ENCODE assay signal across 20 cellular contexts in genomic region chr17:79910985-79911361, GRCh38.
DNase-seq lines count a peak whose midpoint lies in the region; ATAC-seq, FAIRE-seq and TF ChIP-seq lines count a peak whose summit lies in the region.
"Had no signal": no experiment of that assay in that cellular context is flagged by ENCODE, and none has a peak within 500 bp of the region (broad histone marks: within the 10 kb centered on the region; RNA-seq: fewer than 3 reads in every experiment).

No MANE protein-coding gene starts in this region.

- POLR2A ChIA-PET in HepG2 (lab: Yijun Ruan, JAX) (interaction anchor here (0.9 kb wide), 1 partner anchor 16 kb away, joined by 3 read pairs; no protein-coding TSS in a partner anchor), OCI-LY7 (lab: Charles Lee) (no interaction called here)
- POLR2A ChIA-PET in activated CD8-positive, alpha-beta T cell treated with anti-CD3 and anti-CD28 coated beads for 36 hours (lab: Charles Lee): no interaction called here

- peaks cover 8% of the 10 kb centered on the region for H3K27me3 ChIP-seq in RWPE2 (ENCODE audit: insufficient read depth, poor library complexity, severe bottlenecking)
- peaks cover 5 to 65% of the 10 kb centered on the region in 2 experiments; a peak in 4 of 5 replicates for H3K27me3 ChIP-seq in HepG2 (ENCODE audit: control insufficient read depth in 1 of 2, insufficient read depth in 2 of 2, low read length in 2 of 2)
- peaks cover 8% of the 10 kb centered on the region for H3K27me3 ChIP-seq in osteoblast (ENCODE audit: insufficient read depth, low read length)
- H3K27me3 ChIP-seq: BE2C had no signal

- no peaks in the 10 kb centered on the region for H3K9me3 Mint-ChIP-seq in activated CD8-positive, alpha-beta T cell treated with anti-CD3 and anti-CD28 coated beads for 36 hours
- no peaks in the 10 kb centered on the region for H3K9me3 Mint-ChIP-seq in type B pancreatic cell
- H3K9me3 Mint-ChIP-seq: CD8-positive, alpha-beta memory T cell; H9 had no signal

- H3K27ac Mint-ChIP-seq in activated CD8-positive, alpha-beta T cell treated with anti-CD3 and anti-CD28 coated beads for 36 hours: no peak overlapping the region
- no peak overlapping the region for H3K27ac Mint-ChIP-seq in type B pancreatic cell
- H3K27ac Mint-ChIP-seq: H9 had no signal

- TF ChIP-seq CTCF in RWPE2 (IDR thresholded peaks at IDR 0.05; ENCODE audit: poor library complexity, severe bottlenecking) (no peak), HepG2 (CRISPR knock-in tag; IDR thresholded peaks at IDR 0.05) (no peak), osteoblast (IDR thresholded peaks at IDR 0.05; ENCODE audit: extremely low read depth, low read depth, low read length) (no peak), type B pancreatic cell (conservative IDR thresholded peaks at IDR 0.05) (no peak), OCI-LY7 (conservative IDR thresholded peaks at IDR 0.05; ENCODE audit: low read length) (no peak)
- TF ChIP-seq CTCF in activated CD8-positive, alpha-beta T cell treated with anti-CD3 and anti-CD28 coated beads for 36 hours (IDR thresholded peaks at IDR 0.05): no peak

- TF ChIP-seq RAD21 in HepG2 (CRISPR knock-in tag; IDR thresholded peaks at IDR 0.05): no peak

- CTCF ChIA-PET in HepG2 (lab: Yijun Ruan, JAX; ENCODE audit: low intra/inter-chr PET ratio, low total read pairs) (no interaction called here), OCI-LY7 (lab: Charles Lee; ENCODE audit: unreplicated experiment) (no interaction called here)
- CTCF ChIA-PET in activated CD8-positive, alpha-beta T cell treated with anti-CD3 and anti-CD28 coated beads for 36 hours (lab: Charles Lee): no interaction called here

- H3K36me3 ChIP-seq in RWPE2 (ENCODE audit: low read depth): no peaks in the 10 kb centered on the region
- no peaks in the 10 kb centered on the region for H3K36me3 ChIP-seq in HepG2 (replicated peaks in 1 of 2; ENCODE audit: control insufficient read depth in 1 of 2, insufficient read depth in 2 of 2, low read length in 2 of 2)
- no peaks in the 10 kb centered on the region for H3K36me3 ChIP-seq in osteoblast (ENCODE audit: insufficient read depth, low read length)
- H3K36me3 ChIP-seq in OCI-LY7 (ENCODE audit: insufficient read depth, low read length): no peaks in the 10 kb centered on the region
- H3K36me3 ChIP-seq: BE2C had no signal

- no peak for ATAC-seq in RWPE2 (ENCODE audit: low read depth)
- no peak for ATAC-seq in HepG2
- ATAC-seq in activated CD8-positive, alpha-beta T cell treated with anti-CD3 and anti-CD28 coated beads for 36 hours: no peak
- ATAC-seq: GM12878 had no signal

- no peak for FAIRE-seq in HepG2 (lab: Jason Lieb, UNC)
- FAIRE-seq: A204.1, GM12878 had no signal

- WGBS in HepG2 (ENCODE audit: low lambda C conversion rate): 65% methylated on average over 14 of the region's 14 CpGs

- H3K36me3 Mint-ChIP-seq in activated CD8-positive, alpha-beta T cell treated with anti-CD3 and anti-CD28 coated beads for 36 hours (ENCODE audit: low read depth): no peaks in the 10 kb centered on the region
- no peaks in the 10 kb centered on the region for H3K36me3 Mint-ChIP-seq in type B pancreatic cell
- H3K36me3 Mint-ChIP-seq: CD4-positive, CD25-positive, alpha-beta regulatory T cell; CD8-positive, alpha-beta memory T cell had no signal

- no peaks in the 10 kb centered on the region for H3K9me2 ChIP-seq in OCI-LY7 (ENCODE audit: insufficient read depth, low read length)

- H2AFZ ChIP-seq in HepG2 (ENCODE audit: low read length) (no peak overlapping the region), osteoblast (ENCODE audit: low read length) (no peak overlapping the region), OCI-LY7 (ENCODE audit: low read length) (no peak overlapping the region)

- DNase-seq in RWPE2 (ENCODE audit: low spot score): peak; percentile 45
- DNase-seq in HepG2 (ENCODE audit: low spot score): no peak
- peak; percentile 21 for DNase-seq in osteoblast (ENCODE audit: insufficient read length, low spot score, missing footprints)
- no peak for DNase-seq in activated CD8-positive, alpha-beta T cell treated with anti-CD3 and anti-CD28 coated beads for 36 hours
- no peak for DNase-seq in type B pancreatic cell (ENCODE audit: extremely low spot score, unreplicated experiment)
- DNase-seq in OCI-LY7 (ENCODE audit: low spot score): no peak
- DNase-seq: ACHN; BE2C; C1 segment of cervical spinal cord; CD4-positive, CD25-positive, alpha-beta regulatory T cell; CD8-positive, alpha-beta memory T cell; COR-L47; DMS 273 treated with DMSO at 0.1 percent for 48 hours; DMS53; DND-41; EL; GOT3; H9 had no signal

- intact Hi-C loops in HepG2 (cut with micrococcal nuclease; ENCODE audit: unreplicated experiment) (loop anchor here (10.0 kb wide), 1 partner anchor 76 kb away; the partner anchor contains the start of gene CBX4), OCI-LY7 (cut with micrococcal nuclease; ENCODE audit: unreplicated experiment) (no loop called here)
- intact Hi-C loops in activated CD8-positive, alpha-beta T cell treated with anti-CD3 and anti-CD28 coated beads for 36 hours (cut with micrococcal nuclease): no loop called here

- no TSS peak for BruUV-seq in HepG2 (replicated peaks; lab: Mats Ljungman, UMichigan)
- no TSS peak for BruUV-seq in OCI-LY7 (replicated peaks; lab: Mats Ljungman, UMichigan)

- no peak overlapping the region for H3K9ac ChIP-seq in HepG2 (ENCODE audit: insufficient read depth, low read depth, low read length)

- H3K4me2 ChIP-seq in HepG2 (ENCODE audit: low read depth, low read length) (no peak overlapping the region), osteoblast (ENCODE audit: insufficient read depth, low read length) (no peak overlapping the region), OCI-LY7 (ENCODE audit: low read length) (no peak overlapping the region)

- H3K4me3 Mint-ChIP-seq in activated CD8-positive, alpha-beta T cell treated with anti-CD3 and anti-CD28 coated beads for 36 hours: no peak overlapping the region
- no peak overlapping the region for H3K4me3 Mint-ChIP-seq in type B pancreatic cell
- H3K4me3 Mint-ChIP-seq: CD4-positive, CD25-positive, alpha-beta regulatory T cell; CD8-positive, alpha-beta memory T cell; H9 had no signal

- H3K4me3 ChIP-seq in RWPE2 (ENCODE audit: severe bottlenecking) (no peak overlapping the region), HepG2 (replicated peaks in 1 of 3; ENCODE audit: insufficient read depth in 1 of 3, low read depth in 2 of 3, low read length in 3 of 3) (no peak overlapping the region), osteoblast (ENCODE audit: insufficient read depth, low read length) (no peak overlapping the region), OCI-LY7 (ENCODE audit: low read depth, low read length, poor library complexity, severe bottlenecking) (no peak overlapping the region)
- H3K4me3 ChIP-seq: GM12878 had no signal

- no peak for TF ChIP-seq POLR2A in HepG2 (IDR thresholded peaks at IDR 0.05; ENCODE audit: insufficient read depth in 1 of 2, low read depth in 2 of 2, low read length in 2 of 2)

- H4K20me1 ChIP-seq in HepG2 (ENCODE audit: insufficient read depth, low read length): no peaks in the 10 kb centered on the region
- H4K20me1 ChIP-seq in osteoblast (ENCODE audit: insufficient read depth, low read length): no peaks in the 10 kb centered on the region
- no peaks in the 10 kb centered on the region for H4K20me1 ChIP-seq in OCI-LY7 (ENCODE audit: insufficient read depth, low read length)

- TF ChIP-seq EP300 in HepG2 (IDR thresholded peaks at IDR 0.05; ENCODE audit: low read depth in 2 of 2, low read length in 2 of 2): no peak
- TF ChIP-seq EP300 in HepG2 (CRISPR knock-in tag; IDR thresholded peaks at IDR 0.05; ENCODE audit: borderline replicate concordance): no peak

- H3K4me1 ChIP-seq in RWPE2 (ENCODE audit: insufficient read depth, poor library complexity, severe bottlenecking): peaks cover 4% of the 10 kb centered on the region
- H3K4me1 ChIP-seq in HepG2 (ENCODE audit: insufficient read depth, low read length): peaks cover 50% of the 10 kb centered on the region
- H3K4me1 ChIP-seq in osteoblast (ENCODE audit: insufficient read depth, low read length): no peaks in the 10 kb centered on the region
- H3K4me1 ChIP-seq in OCI-LY7 (ENCODE audit: insufficient read depth, low read length, poor library complexity, severe bottlenecking): no peaks in the 10 kb centered on the region
- H3K4me1 ChIP-seq: BE2C had no signal

- no peaks in the 10 kb centered on the region for H3K4me1 Mint-ChIP-seq in activated CD8-positive, alpha-beta T cell treated with anti-CD3 and anti-CD28 coated beads for 36 hours (ENCODE audit: low read depth)
- peaks cover 10% of the 10 kb centered on the region for H3K4me1 Mint-ChIP-seq in type B pancreatic cell (ENCODE audit: unreplicated experiment)
- H3K4me1 Mint-ChIP-seq: CD4-positive, CD25-positive, alpha-beta regulatory T cell; CD8-positive, alpha-beta memory T cell had no signal

- H3K9me3 ChIP-seq in RWPE2 (ENCODE audit: severe bottlenecking): no peaks in the 10 kb centered on the region
- no peaks in the 10 kb centered on the region for H3K9me3 ChIP-seq in HepG2 (ENCODE audit: low read length)
- H3K9me3 ChIP-seq in osteoblast (ENCODE audit: low read depth, low read length): no peaks in the 10 kb centered on the region
- H3K9me3 ChIP-seq in OCI-LY7 (ENCODE audit: low read length): no peaks in the 10 kb centered on the region
- H3K9me3 ChIP-seq: BE2C had no signal

- H3K27ac ChIP-seq in RWPE2 (ENCODE audit: poor library complexity, severe bottlenecking): no peak overlapping the region
- no peak overlapping the region for H3K27ac ChIP-seq in HepG2 (ENCODE audit: extremely low read length, insufficient read depth, low read length)
- no peak overlapping the region for H3K27ac ChIP-seq in osteoblast (ENCODE audit: low read depth, low read length)
- H3K27ac ChIP-seq in OCI-LY7 (ENCODE audit: low read depth, low read length, poor library complexity, severe bottlenecking): no peak overlapping the region

- H3K27me3 Mint-ChIP-seq in activated CD8-positive, alpha-beta T cell treated with anti-CD3 and anti-CD28 coated beads for 36 hours: peaks cover 1% of the 10 kb centered on the region
- peaks cover 3% of the 10 kb centered on the region for H3K27me3 Mint-ChIP-seq in type B pancreatic cell

- no peaks in the 10 kb centered on the region for H3K79me2 ChIP-seq in HepG2 (ENCODE audit: insufficient read depth, low read length)
- no peaks in the 10 kb centered on the region for H3K79me2 ChIP-seq in osteoblast (ENCODE audit: insufficient read depth, low read length)
- no peaks in the 10 kb centered on the region for H3K79me2 ChIP-seq in OCI-LY7 (ENCODE audit: insufficient read depth, low read depth, low read length)

- in situ Hi-C loops in HepG2 (cut with HindIII; ENCODE audit: extremely low pct_ligation_motif_present, low pct_unique_long_range_greater_than_20kb): no loop called here

TF ChIP-seq in HepG2, 621 proteins besides CTCF, POLR2A, EP300 and RAD21:
- TF ChIP-seq ZNF230 (CRISPR knock-in tag; IDR thresholded peaks at IDR 0.05) (0 out of 2 replicates have a peak, but pooled peaks have one; percentile 29), ZBTB38 (CRISPR knock-in tag; IDR thresholded peaks at IDR 0.05) (0 out of 2 replicates have a peak, but pooled peaks have one; percentile 17), MTA1 (CRISPR knock-in tag; IDR thresholded peaks at IDR 0.05; ENCODE audit: borderline replicate concordance) (0 out of 2 replicates have a peak, but pooled peaks have one; percentile 45), KAT8 (CRISPR knock-in tag; IDR thresholded peaks at IDR 0.05) (no peak)

Comparison
In these comparisons a context has a peak if more than half of its experiments do, and no peak if none do; other contexts are left out.
1. DNase-seq: peak in RWPE2 (single experiment) and osteoblast (single experiment); none in HepG2 (single experiment), activated CD8-positive, alpha-beta T cell treated with anti-CD3 and anti-CD28 coated beads for 36 hours (single experiment), type B pancreatic cell (single experiment) and OCI-LY7 (single experiment).